In genomic region chr7:22090107-22090506, GRCh38 we compare ENCODE assay signal across 9 cellular contexts.
"Had no signal": no experiment of that assay in that cellular context is flagged by ENCODE, and none has a peak within 500 bp of the region (broad histone marks: within the 10 kb centered on the region; RNA-seq: fewer than 3 reads in every experiment).

No MANE protein-coding gene starts in this region.

- H3K9ac ChIP-seq: KMS-11 had no signal

- FAIRE-seq: HepG2, HTR-8/SVneo, K562 had no signal

- ATAC-seq: HepG2, K562 had no signal

- H3K4me1 Mint-ChIP-seq: IgD-negative memory B cell had no signal

- H3K36me3 Mint-ChIP-seq: IgD-negative memory B cell had no signal

- H3K27me3 Mint-ChIP-seq: IgD-negative memory B cell had no signal

- DNase-seq: IMR-90, KBM-7, KG1 had no signal

- H3K4me3 ChIP-seq: K562 had no signal

- H3K27ac ChIP-seq: HL-60, KMS-11 had no signal

- H3K4me3 Mint-ChIP-seq: IgD-negative memory B cell had no signal

- H3K27ac Mint-ChIP-seq: IgD-negative memory B cell had no signal

- H3K9me3 Mint-ChIP-seq: IgD-negative memory B cell had no signal
